8 cellular contexts compared by ENCODE assay signal in the genomic region with DNA sequence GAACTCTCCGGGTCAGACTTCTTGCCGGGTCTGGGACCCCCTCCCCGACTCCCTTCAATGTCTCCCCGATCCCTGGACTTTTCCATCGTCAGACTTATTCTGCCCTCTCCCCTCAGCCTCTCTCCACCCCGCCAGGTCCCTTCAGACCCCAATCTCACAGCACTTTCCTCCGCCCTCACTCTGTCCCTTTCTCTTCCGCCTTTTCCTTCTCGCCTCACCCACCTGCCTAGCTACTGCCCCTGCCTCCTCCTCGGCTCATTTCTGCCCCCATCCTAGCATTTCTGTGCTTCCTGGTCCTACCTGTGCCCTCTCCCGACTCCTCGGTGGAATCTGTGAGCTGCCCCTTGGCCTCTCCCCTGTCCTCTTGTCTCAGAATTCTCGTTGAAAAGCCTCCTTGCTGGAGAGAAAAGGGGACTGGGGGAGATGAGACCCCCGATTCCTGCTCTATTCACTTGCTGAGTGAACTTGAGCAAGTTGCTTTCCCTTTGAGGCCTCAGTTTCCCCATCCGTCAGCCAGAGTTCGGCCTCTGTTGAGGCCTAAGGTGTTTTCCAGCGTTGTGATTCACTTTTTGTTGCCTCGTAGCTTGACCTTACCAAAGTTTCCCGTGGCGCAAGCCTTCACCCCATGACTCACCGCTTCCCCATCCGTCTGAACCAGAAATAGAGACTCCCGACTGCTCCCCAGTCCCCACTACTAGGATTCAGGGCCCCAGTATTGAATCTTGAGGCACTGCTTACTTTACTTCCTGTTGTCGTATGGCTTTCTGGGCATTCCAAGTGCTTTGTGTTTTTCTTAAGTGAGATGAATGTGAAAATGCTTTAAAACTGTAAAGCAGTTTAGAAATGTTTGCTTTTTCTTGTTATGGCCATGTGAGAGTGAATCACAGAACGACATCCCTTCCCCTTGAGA. TPM values are rescaled to one million over a fixed set of nuclear protein-coding genes. Genes with fewer than 3 reads are reported as not detected.
A peak's percentile ranks its signal among the peaks of the same experiment; 100 is the strongest.
DNase-seq lines count a peak whose midpoint lies in the region; ATAC-seq and TF ChIP-seq lines count a peak whose summit lies in the region.

No MANE protein-coding gene starts in this region.

- peak in 1 of 2 donors; percentile 74 for TF ChIP-seq POLR2A in adrenal gland (IDR thresholded peaks at IDR 0.05)

- peak overlapping the region; percentile 61 for H3K27ac ChIP-seq in DOHH2 (ENCODE audit: low read depth, low read length)
- H3K27ac ChIP-seq in adrenal gland: peak overlapping the region; percentile 88 to 98 (median 96)
- H3K27ac ChIP-seq in right cardiac atrium (ENCODE audit: low read length): peak overlapping the region; percentile 95

- H3K79me2 ChIP-seq in DOHH2 (ENCODE audit: control insufficient read depth, low read length): peaks cover 58% of the 10 kb centered on the region

- no peaks in the 10 kb centered on the region for H3K9me2 ChIP-seq in DOHH2 (replicated peaks; ENCODE audit: control insufficient read depth, low read length)

- 0 to 2% (median 1%) methylated on average over 25 of the region's 25 CpGs for WGBS in adrenal gland, 4 donors
- WGBS in right cardiac atrium: under 1% methylated on average over 25 of the region's 25 CpGs

- H3K27me3 ChIP-seq in DOHH2 (ENCODE audit: control insufficient read depth, low read length): no peaks in the 10 kb centered on the region
- H3K27me3 ChIP-seq in adrenal gland: no peaks in the 10 kb centered on the region
- H3K27me3 ChIP-seq in right cardiac atrium (ENCODE audit: control insufficient read depth, insufficient read depth): no peaks in the 10 kb centered on the region

- peak; percentile 2 for ATAC-seq in HG02763 (IDR thresholded peaks at IDR 0.05; ENCODE audit: unreplicated experiment)
- ATAC-seq in right cardiac atrium: peak; percentile 22 to 66
- ATAC-seq in GM18868 (IDR thresholded peaks at IDR 0.05; ENCODE audit: unreplicated experiment): no peak

- peak; percentile 97 for DNase-seq in RKO (ENCODE audit: low spot score)
- DNase-seq in adrenal gland: peak; percentile 70 to 93 (median 88)
- peak in 2 of 3 donors; percentile 66 to 80 for DNase-seq in right cardiac atrium
- DNase-seq in renal cortical epithelial cell (ENCODE audit: low read depth): peak; percentile 86
- no peak for DNase-seq in SK-N-DZ (ENCODE audit: low spot score)

- H3K9me3 ChIP-seq in DOHH2 (ENCODE audit: control insufficient read depth, insufficient read depth, low read length) (no peaks in the 10 kb centered on the region), adrenal gland (replicated peaks in 1 of 3) (no peaks in the 10 kb centered on the region), right cardiac atrium (ENCODE audit: control insufficient read depth, low read length) (no peaks in the 10 kb centered on the region)

- no peak for TF ChIP-seq CTCF in DOHH2 (IDR thresholded peaks at IDR 0.05; ENCODE audit: low read depth, low read length, poor library complexity, severe bottlenecking)
- no peak for TF ChIP-seq CTCF in adrenal gland (IDR thresholded peaks at IDR 0.05)

- H3K4me1 ChIP-seq in DOHH2 (ENCODE audit: control insufficient read depth, low read length): peaks cover 20% of the 10 kb centered on the region
- peaks cover 17 to 33% of the 10 kb centered on the region in 2 donors for H3K4me1 ChIP-seq in adrenal gland (replicated peaks in 1 of 2)
- peaks cover 12% of the 10 kb centered on the region for H3K4me1 ChIP-seq in right cardiac atrium (ENCODE audit: control insufficient read depth, insufficient read depth, low read length)

- H3K36me3 ChIP-seq in DOHH2 (ENCODE audit: control insufficient read depth, low read length) (peaks cover 21% of the 10 kb centered on the region), adrenal gland (replicated peaks in 1 of 2) (no peaks in the 10 kb centered on the region)

- no peaks in the 10 kb centered on the region for H3F3A ChIP-seq in DOHH2 (ENCODE audit: control insufficient read depth, insufficient read depth)

- H4K20me1 ChIP-seq in DOHH2 (ENCODE audit: control insufficient read depth, insufficient read depth, low read depth, low read length): peaks cover 9% of the 10 kb centered on the region; the same call in 1 of the 2 replicates

- peak overlapping the region; percentile 88 for H3K4me2 ChIP-seq in DOHH2 (ENCODE audit: low read length)

- intact Hi-C loops in adrenal gland (cut with DNase I) (no loop called here), right cardiac atrium (cut with DNase I) (no loop called here)

- peak overlapping the region; percentile 82 for H3K4me3 ChIP-seq in DOHH2 (ENCODE audit: low read length)
- H3K4me3 ChIP-seq in adrenal gland: peak overlapping the region; percentile 38 to 98 (median 69)
- peak overlapping the region; percentile 92 for H3K4me3 ChIP-seq in right cardiac atrium (ENCODE audit: low read length)

RNA-seq across cellular contexts. Expression of a gene that starts 0.9 kb away (rescaled TPM):
- total RNA-seq in adrenal gland (100 to 1,000 TPM in 5 of 8 donors, 10 to 100 TPM in 3; 55.1 to 132 (median 103) TPM), right cardiac atrium (100 to 1,000 TPM in 1 of 4 donors, 10 to 100 TPM in 3; 88.3 to 117 (median 90.2) TPM), renal cortical epithelial cell (46.4 and 93.4 TPM in 2 replicates)
- polyA plus RNA-seq in adrenal gland (100 to 1,000 TPM in 1 of 3 donors, 10 to 100 TPM in 2; 68.5 to 150 (median 86.3) TPM), right cardiac atrium (126 TPM)
- 27.3 and 38.4 TPM in 2 replicates for polyA plus RNA-seq in SK-N-DZ (2014; cell fraction: cytosol; rRNA removed)
- polyA plus RNA-seq in SK-N-DZ (2014; cell fraction: nucleus; rRNA removed): 13.9 and 34.3 TPM in 2 replicates
